ENCODE assay signal across 8 cellular contexts in genomic region chr3:186826316-186826977, GRCh38. TPM values are rescaled to one million over a fixed set of nuclear protein-coding genes. Genes with fewer than 3 reads are reported as not detected.
A peak's percentile ranks its signal among the peaks of the same experiment; 100 is the strongest.
DNase-seq lines count a peak whose midpoint lies in the region; ATAC-seq, FAIRE-seq and TF ChIP-seq lines count a peak whose summit lies in the region.

No MANE protein-coding gene starts in this region.

- H3K36me3 Mint-ChIP-seq in activated naive CD8-positive, alpha-beta T cell treated with anti-CD3 and anti-CD28 coated beads, Interleukin-2, amount 50 U/mL, for 24 hours (ENCODE audit: low read depth): peaks cover 8% of the 10 kb centered on the region

- CTCF ChIA-PET in A549 (lab: Yijun Ruan, JAX): interaction anchor here (0.6 to 2.0 kb wide), 3 partner anchors 18 to 688 kb away, joined by 5 read pairs; no protein-coding TSS in a partner anchor

- H3K4me1 ChIP-seq in A549 (peaks cover 10% of the 10 kb centered on the region; the same call in 1 of the 3 replicates), HUES48 (ENCODE audit: control insufficient read depth, insufficient read depth, low read length) (peaks cover 30% of the 10 kb centered on the region), transverse colon (peaks cover 0 to 32% (median 12%) of the 10 kb centered on the region in 4 donors)

- intact Hi-C loops in transverse colon (cut with DNase I; ENCODE audit: low total_unique reads): no loop called here

- peak; percentile 33 to 39 for ATAC-seq in A549
- peak; percentile 13 for ATAC-seq in activated naive CD8-positive, alpha-beta T cell treated with anti-CD3 and anti-CD28 coated beads, Interleukin-2, amount 50 U/mL, for 24 hours
- ATAC-seq in HG03108 (IDR thresholded peaks at IDR 0.05; ENCODE audit: unreplicated experiment): no peak

- TF ChIP-seq POLR2A in A549 (IDR thresholded peaks at IDR 0.05; ENCODE audit: low read length): no peak
- no peak for TF ChIP-seq POLR2A in transverse colon (IDR thresholded peaks at IDR 0.05)

- no peak for FAIRE-seq in A549 (lab: Jason Lieb, UNC)

- DNase-seq in A549 (ENCODE audit: low read depth in 1 of 2, low spot score in 1 of 2) (no peak), kidney tubule cell (ENCODE audit: low spot score) (peak; percentile 14), transverse colon (no peak), HCEC 1CT (no peak), HuH-7.5 (ENCODE audit: low spot score) (no peak)
- DNase-seq in activated naive CD8-positive, alpha-beta T cell treated with anti-CD3 and anti-CD28 coated beads, Interleukin-2, amount 50 U/mL, for 24 hours: peak; percentile 38

- no peaks in the 10 kb centered on the region for H3K9me3 Mint-ChIP-seq in activated naive CD8-positive, alpha-beta T cell treated with anti-CD3 and anti-CD28 coated beads, Interleukin-2, amount 50 U/mL, for 24 hours

- peak overlapping the region; percentile 90 for H3K4me3 Mint-ChIP-seq in activated naive CD8-positive, alpha-beta T cell treated with anti-CD3 and anti-CD28 coated beads, Interleukin-2, amount 50 U/mL, for 24 hours

- TF ChIP-seq EP300 in A549 (IDR thresholded peaks at IDR 0.05): no peak
- TF ChIP-seq EP300 in transverse colon (IDR thresholded peaks at IDR 0.05; ENCODE audit: low read depth): no peak

- no peaks in the 10 kb centered on the region for H3K9me3 ChIP-seq in A549
- no peaks in the 10 kb centered on the region for H3K9me3 ChIP-seq in HUES48 (ENCODE audit: control insufficient read depth, insufficient read depth, low read length)
- no peaks in the 10 kb centered on the region for H3K9me3 ChIP-seq in transverse colon

- H3K4me3 ChIP-seq in A549 (peak overlapping the region; percentile 70), HUES48 (ENCODE audit: low read depth, low read length) (peak overlapping the region; percentile 57), transverse colon (peak overlapping the region in 3 of 4 donors; percentile 73 to 92 (median 73))

- no peak for TF ChIP-seq RAD21 in A549 (conservative IDR thresholded peaks at IDR 0.05 in 1 of 2, IDR thresholded peaks at IDR 0.05 in 1 of 2)

- no peak for TF ChIP-seq CTCF in A549 (IDR thresholded peaks at IDR 0.05)
- no peak for TF ChIP-seq CTCF in transverse colon (IDR thresholded peaks at IDR 0.05)

- H3K27ac Mint-ChIP-seq in activated naive CD8-positive, alpha-beta T cell treated with anti-CD3 and anti-CD28 coated beads, Interleukin-2, amount 50 U/mL, for 24 hours: peak overlapping the region; percentile 84

- peaks cover 43% of the 10 kb centered on the region for H3K27me3 Mint-ChIP-seq in activated naive CD8-positive, alpha-beta T cell treated with anti-CD3 and anti-CD28 coated beads, Interleukin-2, amount 50 U/mL, for 24 hours

- H3K36me3 ChIP-seq in HUES48 (ENCODE audit: control insufficient read depth, insufficient read depth, low read length) (no peaks in the 10 kb centered on the region), transverse colon (no peaks in the 10 kb centered on the region)

- H3K27ac ChIP-seq in A549 (peak overlapping the region; percentile 86 to 99), HUES48 (ENCODE audit: low read depth, low read length) (no peak overlapping the region), transverse colon (peak overlapping the region in 1 of 4 donors; percentile 63)

- in situ Hi-C loops in transverse colon (cut with MboI; ENCODE audit: low pct_ligation_motif_present in 1 of 4, low pct_unique_long_range_greater_than_20kb in 1 of 4, low sequenced_read_pairs in 3 of 4): loop anchor here in 1 of 4 donors (25.0 kb wide), 1 partner anchor 336 kb away; no protein-coding TSS in a partner anchor

- peaks cover 36% of the 10 kb centered on the region for H3K4me1 Mint-ChIP-seq in activated naive CD8-positive, alpha-beta T cell treated with anti-CD3 and anti-CD28 coated beads, Interleukin-2, amount 50 U/mL, for 24 hours

- H3K9ac ChIP-seq in HUES48 (ENCODE audit: low read depth, low read length): no peak overlapping the region

- POLR2A ChIA-PET in A549 (lab: Yijun Ruan, JAX): interaction anchor here (1.5 to 1.6 kb wide), 2 partner anchors 18 to 43 kb away, joined by 3 to 11 read pairs; partner anchors contain the start of gene EIF4A2

- 59% methylated on average over 8 of the region's 17 CpGs for WGBS in A549 (ENCODE audit: missing lambda C conversion rate)
- 22 to 25% methylated on average over 5 to 17 of the region's 17 CpGs for WGBS in transverse colon (ENCODE audit: low coverage in 1 of 2), 2 donors

- H3K27me3 ChIP-seq in HUES48 (ENCODE audit: control insufficient read depth, insufficient read depth, low read length) (peaks cover 61% of the 10 kb centered on the region), transverse colon (peaks cover 68% of the 10 kb centered on the region)

- H3K4me2 ChIP-seq in A549: peak overlapping the region; percentile 73

TF ChIP-seq in A549, 52 proteins besides CTCF, POLR2A, EP300 and RAD21:
- no peak for TF ChIP-seq FOSL2 (IDR thresholded peaks at IDR 0.05)
- no peak for TF ChIP-seq FOSL2 (CRISPR knock-in tag; IDR thresholded peaks at IDR 0.05)
- TF ChIP-seq CBX8 (IDR thresholded peaks at IDR 0.05): no peak
- TF ChIP-seq MAX (IDR thresholded peaks at IDR 0.05): peak; percentile 21; the same call in 1 of the 2 replicates

RNA-seq across cellular contexts. Expression of gene ADIPOQ, which starts 16.1 kb away (rescaled TPM):
- polyA plus RNA-seq in A549 (2011; rRNA removed): not detected in 2 replicates
- not detected in 2 replicates for polyA plus RNA-seq in A549 (2012; cell fraction: cytosol; rRNA removed)
- polyA plus RNA-seq in A549 (2012; cell fraction: nucleus; rRNA removed): not detected in 2 replicates
- polyA plus RNA-seq in A549 (2017; fragmentation: RNase III; extraction: RNeasy Plus Mini Kit Qiagen cat#74134 plus additional on column Dnase treatment): not detected in 3 replicates
- not detected in 2 replicates for polyA minus RNA-seq in A549 (2011; rRNA and poly(A)+ RNA removed)
- 10 to 100 TPM in 1 of 4 donors, 1 to 10 TPM in 2, not detected in 1; 4.6 to 11.7 (median 7.5) TPM for total RNA-seq in transverse colon

RNA-seq across cellular contexts. Expression of gene RFC4, which starts 20.2 kb away (rescaled TPM):
- 32.8 and 40.6 TPM in 2 replicates for polyA plus RNA-seq in A549 (2011; rRNA removed)
- polyA plus RNA-seq in A549 (2012; cell fraction: cytosol; rRNA removed): 29.4 and 34.1 TPM in 2 replicates
- polyA plus RNA-seq in A549 (2012; cell fraction: nucleus; rRNA removed): 18.9 and 31.8 TPM in 2 replicates
- polyA plus RNA-seq in A549 (2017; fragmentation: RNase III; extraction: RNeasy Plus Mini Kit Qiagen cat#74134 plus additional on column Dnase treatment): 68.8 to 76.7 TPM (median 69.8 TPM) in 3 replicates
- 5.9 and 6.3 TPM in 2 replicates for polyA minus RNA-seq in A549 (2011; rRNA and poly(A)+ RNA removed)
- total RNA-seq in transverse colon: 100 to 1,000 TPM in 1 of 4 donors, 10 to 100 TPM in 1, 1 to 10 TPM in 1, not detected in 1; 7.2 to 226 (median 10.5) TPM

RNA-seq across cellular contexts. Expression of gene EIF4A2, which starts 43.1 kb away (rescaled TPM):
- polyA plus RNA-seq in A549 (2011; rRNA removed): 337 and 493 TPM in 2 replicates
- 77.2 and 104 TPM in 2 replicates for polyA plus RNA-seq in A549 (2012; cell fraction: cytosol; rRNA removed)
- 94.0 and 159 TPM in 2 replicates for polyA plus RNA-seq in A549 (2012; cell fraction: nucleus; rRNA removed)
- 172 to 194 TPM (median 184 TPM) in 3 replicates for polyA plus RNA-seq in A549 (2017; fragmentation: RNase III; extraction: RNeasy Plus Mini Kit Qiagen cat#74134 plus additional on column Dnase treatment)
- polyA minus RNA-seq in A549 (2011; rRNA and poly(A)+ RNA removed): 163 and 178 TPM in 2 replicates
- total RNA-seq in transverse colon: 100 to 1,000 TPM; 146 to 550 (median 353) TPM

Comparison
In these comparisons a context has a peak if more than half of its experiments do, and no peak if none do; other contexts are left out.
1. DNase-seq: peak in activated naive CD8-positive, alpha-beta T cell treated with anti-CD3 and anti-CD28 coated beads, Interleukin-2, amount 50 U/mL, for 24 hours (single experiment) and kidney tubule cell (single experiment); none in A549 (0 of 2), transverse colon (single experiment), HCEC 1CT (single experiment) and HuH-7.5 (single experiment).
2. Peak in every context shown above with its lines, with median percentiles within 50 percentile points of each other: H3K4me3 ChIP-seq.